ENCODE assay signal across 27 cellular contexts in genomic region chr11:59777104-59777503, GRCh38. TPM values are rescaled to one million over a fixed set of nuclear protein-coding genes. Genes with fewer than 3 reads are reported as not detected.
DNase-seq lines count a peak whose midpoint lies in the region; ATAC-seq, FAIRE-seq and TF ChIP-seq lines count a peak whose summit lies in the region.
"Had no signal": no experiment of that assay in that cellular context is flagged by ENCODE, and none has a peak within 500 bp of the region (broad histone marks: within the 10 kb centered on the region; RNA-seq: fewer than 3 reads in every experiment).

No MANE protein-coding gene starts in this region.

- H4K20me1 ChIP-seq in PC-9 (ENCODE audit: insufficient read depth): peaks cover 34% of the 10 kb centered on the region

- peak overlapping the region; percentile 42 for H3K27ac Mint-ChIP-seq in T-helper 1 cell treated with Interleukin-12 subunit alpha and Interleukin-12 subunit beta and Interleukin-4 antibody, amounts not matched to agents 30 μg/mL and 1 μg/mL, for 36 hours
- H3K27ac Mint-ChIP-seq in CD4-positive, alpha-beta T cell: no peak overlapping the region
- H3K27ac Mint-ChIP-seq: activated T-helper 17 cell treated with anti-CD3 and anti-CD28 coated beads, Interleukin-2, amount 50 U/mL, for 72 hours; CD8-positive, alpha-beta T cell; H9; stimulated activated memory B cell treated with anti-CD40 and anti-IgM and Interleukin-4, amounts not matched to agents 10 μg/mL and 1 μg/mL and 100 μg/mL, for 72 hours had no signal

- intact Hi-C loops in PC-9 (cut with micrococcal nuclease; ENCODE audit: unreplicated experiment): loop anchor here (2.0 to 5.0 kb wide), 2 partner anchors 80 to 215 kb away; no protein-coding TSS in a partner anchor
- intact Hi-C loops in CD4-positive, alpha-beta T cell (cut with DNase I, micrococcal nuclease): no loop called here

- H3K27me3 ChIP-seq in PC-9 (ENCODE audit: insufficient read depth, low read depth) (no peaks in the 10 kb centered on the region), small intestine (ENCODE audit: control insufficient read depth in 2 of 2, insufficient read depth in 2 of 2, low read length in 2 of 2) (no peaks in the 10 kb centered on the region)
- H3K27me3 ChIP-seq in CD4-positive, alpha-beta T cell (ENCODE audit: control insufficient read depth, insufficient read depth, low read length): no peaks in the 10 kb centered on the region
- H3K27me3 ChIP-seq: ascending aorta, gastroesophageal sphincter, MG63, vagina had no signal

- no peak for TF ChIP-seq CTCF in PC-9 (conservative IDR thresholded peaks at IDR 0.05)
- no peak for TF ChIP-seq CTCF in CD4-positive, alpha-beta T cell (IDR thresholded peaks at IDR 0.05)

- H3K4me1 Mint-ChIP-seq in T-helper 1 cell treated with Interleukin-12 subunit alpha and Interleukin-12 subunit beta and Interleukin-4 antibody, amounts not matched to agents 30 μg/mL and 1 μg/mL, for 36 hours (ENCODE audit: low read depth): peaks cover 51% of the 10 kb centered on the region
- H3K4me1 Mint-ChIP-seq in CD4-positive, alpha-beta T cell (ENCODE audit: low read depth): peaks cover 19% of the 10 kb centered on the region

- H3K9me3 Mint-ChIP-seq in T-helper 1 cell treated with Interleukin-12 subunit alpha and Interleukin-12 subunit beta and Interleukin-4 antibody, amounts not matched to agents 30 μg/mL and 1 μg/mL, for 36 hours: peaks cover 6% of the 10 kb centered on the region
- no peaks in the 10 kb centered on the region for H3K9me3 Mint-ChIP-seq in CD4-positive, alpha-beta T cell
- H3K9me3 Mint-ChIP-seq: activated T-helper 17 cell treated with anti-CD3 and anti-CD28 coated beads, Interleukin-2, amount 50 U/mL, for 72 hours; CD8-positive, alpha-beta T cell; H9; immature natural killer cell; stimulated activated memory B cell treated with anti-CD40 and anti-IgM and Interleukin-4, amounts not matched to agents 10 μg/mL and 1 μg/mL and 100 μg/mL, for 72 hours had no signal

- no peaks in the 10 kb centered on the region for H3K9me3 ChIP-seq in PC-9 (ENCODE audit: insufficient read depth, low read depth)
- no peaks in the 10 kb centered on the region for H3K9me3 ChIP-seq in small intestine (ENCODE audit: control insufficient read depth, low read depth)
- no peaks in the 10 kb centered on the region for H3K9me3 ChIP-seq in CD4-positive, alpha-beta T cell (ENCODE audit: control insufficient read depth, low read length)
- H3K9me3 ChIP-seq: ascending aorta, gastroesophageal sphincter, MG63, vagina had no signal

- no peak for ATAC-seq in GM18873 (IDR thresholded peaks at IDR 0.05; ENCODE audit: low FRiP score, unreplicated experiment)
- no peak for ATAC-seq in GM21390 (IDR thresholded peaks at IDR 0.05; ENCODE audit: unreplicated experiment)
- no peak for ATAC-seq in CD4-positive, alpha-beta T cell (ENCODE audit: poor library complexity)
- ATAC-seq: CD8-positive, alpha-beta T cell; gastroesophageal sphincter; stimulated activated memory B cell treated with anti-CD40 and anti-IgM and Interleukin-4, amounts not matched to agents 10 μg/mL and 1 μg/mL and 100 μg/mL, for 72 hours had no signal

- DNase-seq in T-helper 1 cell: no peak
- peak; percentile 44 to 86 for DNase-seq in PC-9
- DNase-seq in kidney tubule cell (ENCODE audit: low spot score): peak; percentile 77
- no peak for DNase-seq in small intestine
- DNase-seq in CD4-positive, alpha-beta T cell: no peak
- DNase-seq: activated CD8-positive, alpha-beta memory T cell treated with anti-CD3 and anti-CD28 coated beads, Interleukin-2, amount 50 U/mL, for 48 hours; activated naive CD4-positive, alpha-beta T cell treated with anti-CD3 and anti-CD28 coated beads, Interleukin-2, amount 50 U/mL, for 16 hours; CD8-positive, alpha-beta T cell; H9; immature natural killer cell; KG1; MG63; NCI-H2029 treated with DMSO at 0.1 percent for 48 hours; NCI-H526; right cardiac atrium; SHP77 treated with DMSO at 0.1 percent for 48 hours; stimulated activated CD4-positive, alpha-beta T cell treated with anti-CD3 and anti-CD28 coated beads, Interleukin-4, amount 100 ng/mL, for 4 hours; T-helper 9 cell; WERI-Rb-1 had no signal

- H3K4me2 ChIP-seq in PC-9: peak overlapping the region; percentile 62

- H3K4me3 Mint-ChIP-seq in T-helper 1 cell treated with Interleukin-12 subunit alpha and Interleukin-12 subunit beta and Interleukin-4 antibody, amounts not matched to agents 30 μg/mL and 1 μg/mL, for 36 hours: no peak overlapping the region
- no peak overlapping the region for H3K4me3 Mint-ChIP-seq in CD4-positive, alpha-beta T cell
- H3K4me3 Mint-ChIP-seq: activated T-helper 17 cell treated with anti-CD3 and anti-CD28 coated beads, Interleukin-2, amount 50 U/mL, for 72 hours; CD8-positive, alpha-beta T cell; H9; immature natural killer cell; stimulated activated memory B cell treated with anti-CD40 and anti-IgM and Interleukin-4, amounts not matched to agents 10 μg/mL and 1 μg/mL and 100 μg/mL, for 72 hours had no signal

- peaks cover 54% of the 10 kb centered on the region for H3K36me3 Mint-ChIP-seq in T-helper 1 cell treated with Interleukin-12 subunit alpha and Interleukin-12 subunit beta and Interleukin-4 antibody, amounts not matched to agents 30 μg/mL and 1 μg/mL, for 36 hours (ENCODE audit: low read depth)
- H3K36me3 Mint-ChIP-seq in CD4-positive, alpha-beta T cell (ENCODE audit: low read depth): no peaks in the 10 kb centered on the region

- CTCF ChIA-PET in PC-9 (lab: Charles Lee): interaction anchor here (0.6 to 1.1 kb wide), 3 partner anchors 10 to 22 kb away, joined by 3 to 4 read pairs (median 3); no protein-coding TSS in a partner anchor
- CTCF ChIA-PET in CD4-positive, alpha-beta T cell (lab: Charles Lee): interaction anchor here (1.4 kb wide), 1 partner anchor 17 kb away, joined by 3 read pairs; no protein-coding TSS in a partner anchor

- H3K36me3 ChIP-seq in PC-9 (ENCODE audit: low read depth) (peaks cover 41% of the 10 kb centered on the region), small intestine (ENCODE audit: control insufficient read depth in 2 of 2, insufficient read depth in 2 of 2, low read length in 2 of 2) (peaks cover 0 to 4% of the 10 kb centered on the region in 2 donors)

- 76 to 81% (median 77%) methylated on average over 5 of the region's 5 CpGs for WGBS in small intestine, 3 donors

- H3K79me2 ChIP-seq in PC-9 (ENCODE audit: low read depth): peaks cover 38% of the 10 kb centered on the region

- H3K27me3 Mint-ChIP-seq in T-helper 1 cell treated with Interleukin-12 subunit alpha and Interleukin-12 subunit beta and Interleukin-4 antibody, amounts not matched to agents 30 μg/mL and 1 μg/mL, for 36 hours (ENCODE audit: low read depth): no peaks in the 10 kb centered on the region
- H3K27me3 Mint-ChIP-seq in CD4-positive, alpha-beta T cell: no peaks in the 10 kb centered on the region
- H3K27me3 Mint-ChIP-seq: activated T-helper 17 cell treated with anti-CD3 and anti-CD28 coated beads, Interleukin-2, amount 50 U/mL, for 72 hours; stimulated activated memory B cell treated with anti-CD40 and anti-IgM and Interleukin-4, amounts not matched to agents 10 μg/mL and 1 μg/mL and 100 μg/mL, for 72 hours had no signal

- peaks cover 38% of the 10 kb centered on the region; the same call in 1 of the 2 replicates for H3F3A ChIP-seq in PC-9 (ENCODE audit: insufficient read depth, low read depth)

- POLR2A ChIA-PET in PC-9 (lab: Charles Lee; ENCODE audit: unreplicated experiment): interaction anchor here (1.1 to 1.2 kb wide), 3 partner anchors 10 to 108 kb away, joined by 6 to 13 read pairs (median 7); partner anchors contain the start of gene PATL1
- POLR2A ChIA-PET in CD4-positive, alpha-beta T cell (lab: Charles Lee): no interaction called here

- FAIRE-seq in small intestine (lab: Jason Lieb, UNC): no peak

- peak overlapping the region; percentile 28 for H3K27ac ChIP-seq in PC-9
- H3K27ac ChIP-seq in small intestine (ENCODE audit: low read depth in 1 of 2, low read length in 1 of 2): peak overlapping the region; percentile 14 to 37
- H3K27ac ChIP-seq in CD4-positive, alpha-beta T cell (ENCODE audit: low read depth, low read length): no peak overlapping the region
- H3K27ac ChIP-seq: gastroesophageal sphincter, vagina, WERI-Rb-1 had no signal

- no peak overlapping the region for H2AFZ ChIP-seq in PC-9

- no peaks in the 10 kb centered on the region for H3K9me2 ChIP-seq in PC-9 (ENCODE audit: insufficient read depth)

- BruUV-seq in PC-9 (replicated peaks; lab: Mats Ljungman, UMichigan): no TSS peak

- no peak overlapping the region for H3K4me3 ChIP-seq in PC-9
- H3K4me3 ChIP-seq in small intestine (ENCODE audit: low read depth in 1 of 2, low read length in 2 of 2): no peak overlapping the region
- H3K4me3 ChIP-seq: ascending aorta, gastroesophageal sphincter, MG63, vagina had no signal

- H3K4me1 ChIP-seq in PC-9 (replicated peaks; ENCODE audit: insufficient read depth): peaks cover 48% of the 10 kb centered on the region
- H3K4me1 ChIP-seq in small intestine (ENCODE audit: control insufficient read depth in 2 of 2, insufficient read depth in 1 of 2, low read depth in 1 of 2, low read length in 1 of 2): peaks cover 14 to 15% of the 10 kb centered on the region in 2 donors
- H3K4me1 ChIP-seq: vagina had no signal

RNA-seq across cellular contexts. Expression of gene STX3, which starts 21.9 kb away (rescaled TPM):
- total RNA-seq in PC-9 (2021): 45.2 and 50.1 TPM in 2 replicates
- 10 to 100 TPM; 34.9 to 64.0 (median 57.5) TPM for polyA plus RNA-seq in small intestine
- 1 to 10 TPM; 4.6 to 6.4 TPM for total RNA-seq in CD4-positive, alpha-beta T cell

RNA-seq across cellular contexts. Expression of gene MRPL16, which starts 33.5 kb away (rescaled TPM):
- total RNA-seq in PC-9 (2021): 64.7 and 82.0 TPM in 2 replicates
- polyA plus RNA-seq in small intestine: 100 to 1,000 TPM in 1 of 3 donors, 10 to 100 TPM in 2; 41.1 to 113 (median 68.9) TPM
- total RNA-seq in CD4-positive, alpha-beta T cell: 10 to 100 TPM; 22.8 to 24.6 TPM

Comparison
In these comparisons a context has a peak if more than half of its experiments do, and no peak if none do; other contexts are left out.
1. DNase-seq: peak in PC-9 (2 of 2) and kidney tubule cell (single experiment); none in T-helper 1 cell (0 of 5), small intestine (single experiment) and CD4-positive, alpha-beta T cell (0 of 10).